In genomic region chr18:43279015-43279758, GRCh38 we compare ENCODE assay signal across 1 cellular context.
TF ChIP-seq lines count a peak whose summit lies in the region.

No MANE protein-coding gene starts in this region.

TF ChIP-seq in HepG2, 621 proteins besides CTCF, POLR2A, EP300 and RAD21 (continued from another document):
- TF ChIP-seq ZNF142 (CRISPR knock-in tag; IDR thresholded peaks at IDR 0.05): peak; percentile 98
